Comparison of ENCODE assay signal across 1 cellular context in the genomic region with DNA sequence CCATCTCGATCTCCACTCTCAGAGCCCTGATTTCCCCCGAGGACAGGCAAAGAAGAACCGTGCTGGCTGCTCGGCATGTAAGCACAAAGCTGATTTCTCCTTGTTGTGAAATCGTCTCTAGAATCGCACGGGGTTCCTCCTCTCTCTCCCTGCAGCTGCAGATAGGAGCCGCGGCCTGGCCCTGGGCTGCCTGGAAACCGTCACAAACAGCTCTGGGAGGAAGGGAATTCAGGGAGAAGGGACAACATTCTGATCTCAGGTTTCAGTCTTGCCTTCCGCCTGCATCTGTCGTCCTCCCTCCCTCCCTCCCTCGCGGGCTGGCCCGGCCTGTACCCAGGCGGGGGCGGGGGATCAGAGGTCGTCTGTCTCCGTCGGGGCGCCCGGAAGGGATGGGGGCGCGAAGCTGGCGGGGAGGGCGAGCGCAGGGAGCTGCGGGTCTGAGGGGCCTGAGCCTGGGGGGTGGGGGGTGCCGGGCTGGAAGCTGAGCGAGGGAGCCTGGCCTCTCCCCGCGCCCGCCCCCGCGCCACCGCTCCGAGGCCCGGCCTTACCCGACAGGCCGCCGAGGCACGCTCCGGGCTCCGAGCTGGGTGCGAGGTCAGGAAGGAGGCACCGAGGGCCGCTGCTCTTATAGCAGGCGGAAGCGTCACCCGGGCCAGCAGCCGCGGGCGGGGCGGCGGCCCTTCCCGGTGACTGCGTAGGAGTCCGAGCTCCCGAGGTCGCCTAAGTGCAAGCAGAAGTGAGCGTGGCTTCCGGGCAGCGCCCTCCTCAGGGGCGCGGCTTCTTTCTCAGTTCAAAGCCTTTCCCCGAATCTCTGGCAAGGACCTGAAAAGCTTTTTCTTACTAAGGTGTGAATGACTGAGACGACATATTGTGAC.
TF ChIP-seq lines count a peak whose summit lies in the region.

SERPINB1 (minus strand) TSS at position 600 of the 875 bp plus-strand sequence. CDS start 1,277 bp downstream, outside the sequence.

TF ChIP-seq in HepG2, 621 proteins besides CTCF, POLR2A, EP300 and RAD21 (continued from another document):
- TF ChIP-seq ZNF597 (CRISPR knock-in tag; IDR thresholded peaks at IDR 0.05) = no peak
- peak; percentile 74 for TF ChIP-seq NCOA2 (CRISPR knock-in tag; IDR thresholded peaks at IDR 0.05)
- peak; percentile 80; the same call in 1 of the 2 replicates for TF ChIP-seq TFAP4 (IDR thresholded peaks at IDR 0.05; ENCODE audit: borderline replicate concordance, low read depth)
- TF ChIP-seq RFX5 (IDR thresholded peaks at IDR 0.05; ENCODE audit: low read depth, low read length) = no peak
- no peak for TF ChIP-seq CHD4 (IDR thresholded peaks at IDR 0.05; ENCODE audit: borderline replicate concordance, low read length)
- TF ChIP-seq ZNF691 (CRISPR knock-in tag; IDR thresholded peaks at IDR 0.05; ENCODE audit: borderline replicate concordance, low read depth) = peak; percentile 83
- peak; percentile 33 for TF ChIP-seq U2AF1 (optimal IDR thresholded peaks at IDR 0.05; ENCODE audit: low read depth, low read length)
- no peak for TF ChIP-seq ZNF484 (CRISPR knock-in tag; IDR thresholded peaks at IDR 0.05; ENCODE audit: borderline replicate concordance, low read depth)
- TF ChIP-seq, protein P1, sequence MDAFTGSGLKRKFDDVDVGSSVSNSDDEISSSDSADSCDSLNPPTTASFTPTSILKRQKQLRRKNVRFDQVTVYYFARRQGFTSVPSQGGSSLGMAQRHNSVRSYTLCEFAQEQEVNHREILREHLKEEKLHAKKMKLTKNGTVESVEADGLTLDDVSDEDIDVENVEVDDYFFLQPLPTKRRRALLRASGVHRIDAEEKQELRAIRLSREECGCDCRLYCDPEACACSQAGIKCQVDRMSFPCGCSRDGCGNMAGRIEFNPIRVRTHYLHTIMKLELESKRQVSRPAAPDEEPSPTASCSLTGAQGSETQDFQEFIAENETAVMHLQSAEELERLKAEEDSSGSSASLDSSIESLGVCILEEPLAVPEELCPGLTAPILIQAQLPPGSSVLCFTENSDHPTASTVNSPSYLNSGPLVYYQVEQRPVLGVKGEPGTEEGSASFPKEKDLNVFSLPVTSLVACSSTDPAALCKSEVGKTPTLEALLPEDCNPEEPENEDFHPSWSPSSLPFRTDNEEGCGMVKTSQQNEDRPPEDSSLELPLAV (CRISPR knock-in tag; conservative IDR thresholded peaks at IDR 0.05; ENCODE audit: low read depth) = no peak
- TF ChIP-seq KLF9 (CRISPR knock-in tag; IDR thresholded peaks at IDR 0.05; ENCODE audit: low read depth) = peak; percentile 45; the same call in 1 of the 2 replicates
- TF ChIP-seq ZNF878 (CRISPR knock-in tag; IDR thresholded peaks at IDR 0.05) = 0 out of 2 replicates have a peak, but pooled peaks have one; percentile 27
- no peak for TF ChIP-seq ZBTB49 (CRISPR knock-in tag; IDR thresholded peaks at IDR 0.05; ENCODE audit: borderline replicate concordance)
- TF ChIP-seq ZNF629 (CRISPR knock-in tag; conservative IDR thresholded peaks at IDR 0.05) = 0 out of 2 replicates have a peak, but pooled peaks have one; percentile 8
- peak; percentile 97 for TF ChIP-seq CBX1 (IDR thresholded peaks at IDR 0.05; ENCODE audit: low read depth)
- no peak for TF ChIP-seq DNMT3B (CRISPR knock-in tag; conservative IDR thresholded peaks at IDR 0.05)
- TF ChIP-seq ZNF761 (CRISPR knock-in tag; conservative IDR thresholded peaks at IDR 0.05) = no peak; the same call in none of the 2 replicates
- TF ChIP-seq PHB2 (IDR thresholded peaks at IDR 0.05; ENCODE audit: partially characterized antibody) = no peak
- TF ChIP-seq, protein P2, sequence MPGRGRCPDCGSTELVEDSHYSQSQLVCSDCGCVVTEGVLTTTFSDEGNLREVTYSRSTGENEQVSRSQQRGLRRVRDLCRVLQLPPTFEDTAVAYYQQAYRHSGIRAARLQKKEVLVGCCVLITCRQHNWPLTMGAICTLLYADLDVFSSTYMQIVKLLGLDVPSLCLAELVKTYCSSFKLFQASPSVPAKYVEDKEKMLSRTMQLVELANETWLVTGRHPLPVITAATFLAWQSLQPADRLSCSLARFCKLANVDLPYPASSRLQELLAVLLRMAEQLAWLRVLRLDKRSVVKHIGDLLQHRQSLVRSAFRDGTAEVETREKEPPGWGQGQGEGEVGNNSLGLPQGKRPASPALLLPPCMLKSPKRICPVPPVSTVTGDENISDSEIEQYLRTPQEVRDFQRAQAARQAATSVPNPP (CRISPR knock-in tag; IDR thresholded peaks at IDR 0.05) = 0 out of 2 replicates have a peak, but pooled peaks have one; percentile 21
- TF ChIP-seq RXRA (CRISPR knock-in tag; IDR thresholded peaks at IDR 0.05) = peak; percentile 99
- no peak for TF ChIP-seq ZNF101 (CRISPR knock-in tag; IDR thresholded peaks at IDR 0.05; ENCODE audit: borderline replicate concordance, low read depth)
- TF ChIP-seq, protein P3, sequence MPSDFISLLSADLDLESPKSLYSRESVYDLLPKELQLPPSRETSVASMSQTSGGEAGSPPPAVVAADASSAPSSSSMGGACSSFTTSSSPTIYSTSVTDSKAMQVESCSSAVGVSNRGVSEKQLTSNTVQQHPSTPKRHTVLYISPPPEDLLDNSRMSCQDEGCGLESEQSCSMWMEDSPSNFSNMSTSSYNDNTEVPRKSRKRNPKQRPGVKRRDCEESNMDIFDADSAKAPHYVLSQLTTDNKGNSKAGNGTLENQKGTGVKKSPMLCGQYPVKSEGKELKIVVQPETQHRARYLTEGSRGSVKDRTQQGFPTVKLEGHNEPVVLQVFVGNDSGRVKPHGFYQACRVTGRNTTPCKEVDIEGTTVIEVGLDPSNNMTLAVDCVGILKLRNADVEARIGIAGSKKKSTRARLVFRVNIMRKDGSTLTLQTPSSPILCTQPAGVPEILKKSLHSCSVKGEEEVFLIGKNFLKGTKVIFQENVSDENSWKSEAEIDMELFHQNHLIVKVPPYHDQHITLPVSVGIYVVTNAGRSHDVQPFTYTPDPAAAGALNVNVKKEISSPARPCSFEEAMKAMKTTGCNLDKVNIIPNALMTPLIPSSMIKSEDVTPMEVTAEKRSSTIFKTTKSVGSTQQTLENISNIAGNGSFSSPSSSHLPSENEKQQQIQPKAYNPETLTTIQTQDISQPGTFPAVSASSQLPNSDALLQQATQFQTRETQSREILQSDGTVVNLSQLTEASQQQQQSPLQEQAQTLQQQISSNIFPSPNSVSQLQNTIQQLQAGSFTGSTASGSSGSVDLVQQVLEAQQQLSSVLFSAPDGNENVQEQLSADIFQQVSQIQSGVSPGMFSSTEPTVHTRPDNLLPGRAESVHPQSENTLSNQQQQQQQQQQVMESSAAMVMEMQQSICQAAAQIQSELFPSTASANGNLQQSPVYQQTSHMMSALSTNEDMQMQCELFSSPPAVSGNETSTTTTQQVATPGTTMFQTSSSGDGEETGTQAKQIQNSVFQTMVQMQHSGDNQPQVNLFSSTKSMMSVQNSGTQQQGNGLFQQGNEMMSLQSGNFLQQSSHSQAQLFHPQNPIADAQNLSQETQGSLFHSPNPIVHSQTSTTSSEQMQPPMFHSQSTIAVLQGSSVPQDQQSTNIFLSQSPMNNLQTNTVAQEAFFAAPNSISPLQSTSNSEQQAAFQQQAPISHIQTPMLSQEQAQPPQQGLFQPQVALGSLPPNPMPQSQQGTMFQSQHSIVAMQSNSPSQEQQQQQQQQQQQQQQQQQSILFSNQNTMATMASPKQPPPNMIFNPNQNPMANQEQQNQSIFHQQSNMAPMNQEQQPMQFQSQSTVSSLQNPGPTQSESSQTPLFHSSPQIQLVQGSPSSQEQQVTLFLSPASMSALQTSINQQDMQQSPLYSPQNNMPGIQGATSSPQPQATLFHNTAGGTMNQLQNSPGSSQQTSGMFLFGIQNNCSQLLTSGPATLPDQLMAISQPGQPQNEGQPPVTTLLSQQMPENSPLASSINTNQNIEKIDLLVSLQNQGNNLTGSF (CRISPR knock-in tag; IDR thresholded peaks at IDR 0.05) = peak; percentile 42; the same call in 1 of the 2 replicates
- peak; percentile 41; the same call in 1 of the 2 replicates for TF ChIP-seq ZNF431 (CRISPR knock-in tag; IDR thresholded peaks at IDR 0.05; ENCODE audit: borderline replicate concordance, low read depth)
- TF ChIP-seq FOXM1 (CRISPR knock-in tag; IDR thresholded peaks at IDR 0.05) = no peak
- TF ChIP-seq RARA (CRISPR knock-in tag; IDR thresholded peaks at IDR 0.05) = peak; percentile 93
- no peak for TF ChIP-seq ZFYVE20 (CRISPR knock-in tag; IDR thresholded peaks at IDR 0.05; ENCODE audit: borderline replicate concordance, low read depth)
- TF ChIP-seq MED8 (CRISPR knock-in tag; IDR thresholded peaks at IDR 0.05; ENCODE audit: insufficient replicate concordance) = peak; percentile 70
- peak; percentile 77; the same call in 1 of the 2 replicates for TF ChIP-seq ZNF83 (CRISPR knock-in tag; IDR thresholded peaks at IDR 0.05; ENCODE audit: borderline replicate concordance)
- TF ChIP-seq DR1 (CRISPR knock-in tag; IDR thresholded peaks at IDR 0.05) = peak; percentile 81; the same call in 1 of the 2 replicates
- peak; percentile 100 for TF ChIP-seq ZNF746 (CRISPR knock-in tag; IDR thresholded peaks at IDR 0.05)
- no peak for TF ChIP-seq ZSCAN30 (CRISPR knock-in tag; IDR thresholded peaks at IDR 0.05)
- TF ChIP-seq ATF1 (CRISPR knock-in tag; IDR thresholded peaks at IDR 0.05) = no peak
TF ChIP-seq in HepG2: peak in this region for 406.
